In genomic region chr3:25784971-25785370, GRCh38 we compare ENCODE assay signal across 20 cellular contexts. TPM values are rescaled to one million over a fixed set of nuclear protein-coding genes. Genes with fewer than 3 reads are reported as not detected.
A peak's percentile ranks its signal among the peaks of the same experiment; 100 is the strongest.
DNase-seq lines count a peak whose midpoint lies in the region; ATAC-seq and TF ChIP-seq lines count a peak whose summit lies in the region.
"Had no signal": no experiment of that assay in that cellular context is flagged by ENCODE, and none has a peak within 500 bp of the region (broad histone marks: within the 10 kb centered on the region; RNA-seq: fewer than 3 reads in every experiment).

No MANE protein-coding gene starts in this region.

- intact Hi-C loops in CD8-positive, alpha-beta T cell (cut with DNase I, micrococcal nuclease), result loop anchor here (5.0 to 10.0 kb wide), 5 partner anchors 48 to 1870 kb away; partner anchors contain the start of genes SLC4A7 (in 2 of the 2), NKIRAS1 (in 1 of the 2), NR1D2 (in 1 of the 2) and RPL15 (in 1 of the 2)

- peak overlapping the region; percentile 88; the same call in 1 of the 2 replicates for H3K4me2 ChIP-seq in BLaER1

- peaks cover 58% of the 10 kb centered on the region for H3K4me1 Mint-ChIP-seq in CD8-positive, alpha-beta T cell (ENCODE audit: low read depth)
- H3K4me1 Mint-ChIP-seq in activated CD4-positive, alpha-beta memory T cell treated with anti-CD3 and anti-CD28 coated beads, Interleukin-2, amount 10 ng/mL, durations not matched to agents 7 days and 5 days, result peaks cover 57% of the 10 kb centered on the region
- H3K4me1 Mint-ChIP-seq in immature natural killer cell, result peaks cover 50 to 62% of the 10 kb centered on the region in 2 donors

- peak overlapping the region; percentile 85 for H3K4me3 Mint-ChIP-seq in CD8-positive, alpha-beta T cell
- H3K4me3 Mint-ChIP-seq in activated CD4-positive, alpha-beta memory T cell treated with anti-CD3 and anti-CD28 coated beads, Interleukin-2, amount 10 ng/mL, durations not matched to agents 7 days and 5 days, result peak overlapping the region; percentile 81
- peak overlapping the region in 2 of 5 donors; percentile 86 to 90 for H3K4me3 Mint-ChIP-seq in immature natural killer cell

- no peak overlapping the region for H3K4me3 ChIP-seq in BLaER1
- no peak overlapping the region for H3K4me3 ChIP-seq in CD8-positive, alpha-beta T cell (ENCODE audit: low read depth, low read length)
- H3K4me3 ChIP-seq: coronary artery, tibial nerve had no signal

- no peak for TF ChIP-seq CTCF in CD8-positive, alpha-beta T cell (IDR thresholded peaks at IDR 0.05)

- H3K36me3 ChIP-seq in BLaER1, result no peaks in the 10 kb centered on the region
- no peaks in the 10 kb centered on the region for H3K36me3 ChIP-seq in CD8-positive, alpha-beta T cell (ENCODE audit: insufficient read depth, low read length)
- H3K36me3 ChIP-seq: tibial nerve had no signal

- peaks cover 62% of the 10 kb centered on the region for H3K4me1 ChIP-seq in BLaER1
- H3K4me1 ChIP-seq in CD8-positive, alpha-beta T cell (ENCODE audit: insufficient read depth, low read length), result peaks cover 26% of the 10 kb centered on the region

- H4K20me1 ChIP-seq in BLaER1, result peaks cover 30% of the 10 kb centered on the region

- no peaks in the 10 kb centered on the region for H3K27me3 ChIP-seq in BLaER1
- no peaks in the 10 kb centered on the region for H3K27me3 ChIP-seq in CD8-positive, alpha-beta T cell (ENCODE audit: insufficient read depth, low read length)
- H3K27me3 ChIP-seq: tibial nerve had no signal

- no peak overlapping the region for H3K9ac ChIP-seq in BLaER1

- CTCF ChIA-PET in CD8-positive, alpha-beta T cell (lab: Charles Lee), result no interaction called here
- CTCF ChIA-PET in activated CD4-positive, alpha-beta memory T cell treated with anti-CD3 and anti-CD28 coated beads, Interleukin-2, amount 10 ng/mL, durations not matched to agents 7 days and 5 days (lab: Charles Lee), result interaction anchor here (1.5 kb wide), 1 partner anchor 137 kb away, joined by 3 read pairs; no protein-coding TSS in a partner anchor

- ATAC-seq in CD8-positive, alpha-beta T cell, result no peak
- ATAC-seq in GM18498 (IDR thresholded peaks at IDR 0.05; ENCODE audit: unreplicated experiment), result no peak
- ATAC-seq in GM21619 (IDR thresholded peaks at IDR 0.05; ENCODE audit: unreplicated experiment), result no peak
- ATAC-seq: left colon; naive thymus-derived CD4-positive, alpha-beta T cell; stimulated activated naive CD8-positive, alpha-beta T cell treated with anti-CD3 and anti-CD28 coated beads, Interleukin-15, amount 100 ng/mL, for 72 hours had no signal

- H3K27me3 Mint-ChIP-seq in CD8-positive, alpha-beta T cell (ENCODE audit: low read depth), result no peaks in the 10 kb centered on the region
- peaks cover 3% of the 10 kb centered on the region for H3K27me3 Mint-ChIP-seq in activated CD4-positive, alpha-beta memory T cell treated with anti-CD3 and anti-CD28 coated beads, Interleukin-2, amount 10 ng/mL, durations not matched to agents 7 days and 5 days
- peaks cover 2 to 24% (median 3%) of the 10 kb centered on the region in 3 donors for H3K27me3 Mint-ChIP-seq in immature natural killer cell (ENCODE audit: low read depth in 3 of 3)
- H3K27me3 Mint-ChIP-seq: naive thymus-derived CD4-positive, alpha-beta T cell; stimulated activated naive CD8-positive, alpha-beta T cell treated with anti-CD3 and anti-CD28 coated beads, Interleukin-15, amount 100 ng/mL, for 72 hours had no signal

- no peak for DNase-seq in CD8-positive, alpha-beta T cell
- no peak for DNase-seq in activated CD4-positive, alpha-beta memory T cell treated with anti-CD3 and anti-CD28 coated beads, Interleukin-2, amount 10 ng/mL, durations not matched to agents 7 days and 5 days
- DNase-seq in immature natural killer cell (no peak), HK-2 (ENCODE audit: unreplicated experiment) (no peak)
- DNase-seq: Caco-2; H9; Karpas-422; left colon; mesendoderm; naive thymus-derived CD4-positive, alpha-beta T cell; NCI-H1105; NCI-H2081 treated with DMSO at 0.1 percent for 48 hours; NCI-H510A; stimulated activated naive CD8-positive, alpha-beta T cell treated with anti-CD3 and anti-CD28 coated beads, Interleukin-15, amount 100 ng/mL, for 72 hours had no signal

- no peak overlapping the region for H3K27ac ChIP-seq in BLaER1
- H3K27ac ChIP-seq in CD8-positive, alpha-beta T cell (ENCODE audit: low read depth, low read length), result no peak overlapping the region
- H3K27ac ChIP-seq: coronary artery, skin epidermis had no signal

- H3K36me3 Mint-ChIP-seq in CD8-positive, alpha-beta T cell, result peaks cover 16% of the 10 kb centered on the region
- peaks cover 17% of the 10 kb centered on the region for H3K36me3 Mint-ChIP-seq in activated CD4-positive, alpha-beta memory T cell treated with anti-CD3 and anti-CD28 coated beads, Interleukin-2, amount 10 ng/mL, durations not matched to agents 7 days and 5 days (ENCODE audit: low read depth)
- H3K36me3 Mint-ChIP-seq in immature natural killer cell, result no peaks in the 10 kb centered on the region

- H3K9me3 ChIP-seq in BLaER1, result no peaks in the 10 kb centered on the region
- H3K9me3 ChIP-seq in CD8-positive, alpha-beta T cell (ENCODE audit: low read length), result no peaks in the 10 kb centered on the region
- H3K9me3 ChIP-seq: Caco-2, tibial nerve had no signal

- POLR2A ChIA-PET in CD8-positive, alpha-beta T cell (lab: Charles Lee), result interaction anchor here (0.7 kb wide), 1 partner anchor 146 kb away, joined by 3 read pairs; no protein-coding TSS in a partner anchor
- POLR2A ChIA-PET in activated CD4-positive, alpha-beta memory T cell treated with anti-CD3 and anti-CD28 coated beads, Interleukin-2, amount 10 ng/mL, durations not matched to agents 7 days and 5 days (lab: Charles Lee), result no interaction called here

- no peaks in the 10 kb centered on the region for H3K9me3 Mint-ChIP-seq in CD8-positive, alpha-beta T cell
- H3K9me3 Mint-ChIP-seq in activated CD4-positive, alpha-beta memory T cell treated with anti-CD3 and anti-CD28 coated beads, Interleukin-2, amount 10 ng/mL, durations not matched to agents 7 days and 5 days, result no peaks in the 10 kb centered on the region
- H3K9me3 Mint-ChIP-seq in immature natural killer cell, result no peaks in the 10 kb centered on the region
- H3K9me3 Mint-ChIP-seq: naive thymus-derived CD4-positive, alpha-beta T cell; stimulated activated naive CD8-positive, alpha-beta T cell treated with anti-CD3 and anti-CD28 coated beads, Interleukin-15, amount 100 ng/mL, for 72 hours had no signal

- H3K27ac Mint-ChIP-seq in CD8-positive, alpha-beta T cell, result no peak overlapping the region
- H3K27ac Mint-ChIP-seq in activated CD4-positive, alpha-beta memory T cell treated with anti-CD3 and anti-CD28 coated beads, Interleukin-2, amount 10 ng/mL, durations not matched to agents 7 days and 5 days, result no peak overlapping the region
- H3K27ac Mint-ChIP-seq in immature natural killer cell, result peak overlapping the region in 4 of 6 donors; percentile 0 to 89 (median 32)
- H3K27ac Mint-ChIP-seq: H9; stimulated activated naive CD8-positive, alpha-beta T cell treated with anti-CD3 and anti-CD28 coated beads, Interleukin-15, amount 100 ng/mL, for 72 hours had no signal

RNA-seq across cellular contexts. Expression of gene NGLY1, which starts 1.7 kb away (rescaled TPM):
- 10 to 100 TPM; 51.4 to 57.0 TPM for total RNA-seq in CD8-positive, alpha-beta T cell
- total RNA-seq in activated CD4-positive, alpha-beta memory T cell treated with anti-CD3 and anti-CD28 coated beads, Interleukin-2, amount 10 ng/mL, durations not matched to agents 7 days and 5 days, result 10 to 100 TPM; 56.4 to 61.2 TPM
- 10 to 100 TPM; 39.4 to 62.3 (median 55.7) TPM for polyA plus RNA-seq in immature natural killer cell

RNA-seq across cellular contexts. Expression of gene OXSM, which starts 4.9 kb away (rescaled TPM):
- total RNA-seq in CD8-positive, alpha-beta T cell, result 1 to 10 TPM; 4.0 to 5.9 TPM
- total RNA-seq in activated CD4-positive, alpha-beta memory T cell treated with anti-CD3 and anti-CD28 coated beads, Interleukin-2, amount 10 ng/mL, durations not matched to agents 7 days and 5 days, result 10 to 100 TPM; 13.2 to 14.3 TPM
- polyA plus RNA-seq in immature natural killer cell, result 10 to 100 TPM in 2 of 3 donors, 1 to 10 TPM in 1; 6.2 to 12.6 (median 10.3) TPM

Comparison
In these comparisons a context has a peak if more than half of its experiments do, and no peak if none do; other contexts are left out.
1. H3K27ac Mint-ChIP-seq: peak in immature natural killer cell (4 of 6); none in CD8-positive, alpha-beta T cell (single experiment) and activated CD4-positive, alpha-beta memory T cell treated with anti-CD3 and anti-CD28 coated beads, Interleukin-2, amount 10 ng/mL, durations not matched to agents 7 days and 5 days (single experiment).